In genomic region chr7:128845987-128846386, GRCh38 we compare ENCODE assay signal across 2 cellular contexts.
TF ChIP-seq lines count a peak whose summit lies in the region.

No MANE protein-coding gene starts in this region.

TF ChIP-seq in PFSK-1, 5 proteins besides CTCF, POLR2A, EP300 and RAD21:
- no peak for TF ChIP-seq REST (IDR thresholded peaks at IDR 0.05; ENCODE audit: insufficient read depth in 1 of 2, low read depth in 2 of 2, low read length in 2 of 2)
- 0 out of 2 replicates have a peak, but pooled peaks have one; percentile 15 for TF ChIP-seq POLR2AphosphoS5 (IDR thresholded peaks at IDR 0.05; ENCODE audit: low read depth, low read length)

TF ChIP-seq in K562, 482 proteins besides CTCF, POLR2A, EP300 and RAD21:
- TF ChIP-seq RBM22 (IDR thresholded peaks at IDR 0.05; ENCODE audit: low read depth, low read length, poor library complexity, severe bottlenecking): peak; percentile 98
- peak; percentile 83 for TF ChIP-seq POLR2G (IDR thresholded peaks at IDR 0.05; ENCODE audit: low read depth, low read length)
- TF ChIP-seq RBFOX2 (IDR thresholded peaks at IDR 0.05; ENCODE audit: low read depth, low read length): peak; percentile 71
- no peak for TF ChIP-seq CREB5 (CRISPR knock-in tag; IDR thresholded peaks at IDR 0.05)
- no peak for TF ChIP-seq HOXB6 (CRISPR knock-in tag; IDR thresholded peaks at IDR 0.05; ENCODE audit: borderline replicate concordance)
- peak; percentile 8 for TF ChIP-seq HMGN3 (IDR thresholded peaks at IDR 0.05; ENCODE audit: borderline replicate concordance, extremely low read depth, insufficient read length, low read depth, low read length)
- no peak for TF ChIP-seq CTCFL (IDR thresholded peaks at IDR 0.05; ENCODE audit: borderline replicate concordance, insufficient read depth, low read depth, low read length, poor library complexity, severe bottlenecking)
TF ChIP-seq in K562: peak in this region for 4.
